ENCODE assay signal across 25 cellular contexts in the genomic region with DNA sequence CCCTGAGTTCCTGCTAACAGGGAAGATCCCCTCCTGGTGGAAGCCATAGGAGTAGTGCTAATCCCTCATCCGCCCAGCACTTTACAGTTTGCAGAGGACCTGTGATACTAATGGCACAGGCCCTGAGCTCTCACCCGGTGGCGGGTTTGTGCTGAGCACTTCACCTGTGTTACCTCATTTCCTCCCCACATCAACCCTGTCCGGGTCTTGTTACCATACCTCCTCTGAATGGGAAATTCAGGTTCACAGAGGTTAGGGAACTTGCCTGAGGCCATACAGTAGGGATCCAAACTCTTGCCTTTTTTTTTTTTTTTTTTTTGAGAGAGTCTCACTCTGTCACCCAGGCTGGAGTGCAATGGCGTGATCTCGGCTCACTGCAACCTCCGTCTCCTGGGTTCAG. TPM values are rescaled to one million over a fixed set of nuclear protein-coding genes. Genes with fewer than 3 reads are reported as not detected.
"Had no signal": no experiment of that assay in that cellular context is flagged by ENCODE, and none has a peak within 500 bp of the region (broad histone marks: within the 10 kb centered on the region; RNA-seq: fewer than 3 reads in every experiment).

No MANE protein-coding gene starts in this region.

- DNase-seq: activated CD4-positive, alpha-beta T cell treated with anti-CD3 and anti-CD28 coated beads, Interleukin-2, amount 10 ng/mL, durations not matched to agents 24 days and 14 days; activated CD8-positive, alpha-beta T cell treated with anti-CD3 and anti-CD28 coated beads, Interleukin-2, amount 10 ng/mL, durations not matched to agents 7 days and 5 days; activated effector memory CD4-positive, alpha-beta T cell treated with anti-CD3 and anti-CD28 coated beads, Interleukin-2, amount 50 U/mL, for 16 hours; activated T-cell treated with anti-CD3 and anti-CD28 coated beads, Interleukin-2, amount 50 U/mL, for 72 hours; gastrocnemius medialis; left lung; mammary epithelial cell; stimulated activated CD4-positive, alpha-beta T cell treated with anti-CD3 and anti-CD28 coated beads, Interleukin-12 subunit alpha, Interleukin-12 subunit beta, amount 100 ng/mL, for 4 hours; stimulated activated CD4-positive, alpha-beta T cell treated with anti-CD3 and anti-CD28 coated beads, Interleukin-1b, Interleukin-23, amount 100 ng/mL, for 48 hours; stimulated activated CD8-positive, alpha-beta memory T cell treated with anti-CD3 and anti-CD28 coated beads, Interleukin-4, amount 100 ng/mL, for 48 hours; stimulated activated naive CD4-positive, alpha-beta T cell treated with Interleukin-2 at 50 U/mL for 16 hours; substantia nigra; T-helper 9 cell; tibial artery; uterus had no signal

- H3K9me3 ChIP-seq: ascending aorta, gastrocnemius medialis, left lung, prostate gland, right atrium auricular region, tibial artery, uterus had no signal

- H3K27ac Mint-ChIP-seq: activated CD4-positive, alpha-beta T cell treated with anti-CD3 and anti-CD28 coated beads, Interleukin-2, amount 10 ng/mL, durations not matched to agents 24 days and 14 days; activated CD8-positive, alpha-beta T cell treated with anti-CD3 and anti-CD28 coated beads, Interleukin-2, amount 10 ng/mL, durations not matched to agents 7 days and 5 days; activated naive CD4-positive, alpha-beta T cell treated with anti-CD3 and anti-CD28 coated beads, Interleukin-2, amount 50 U/mL, for 24 hours; activated T-cell treated with anti-CD3 and anti-CD28 coated beads, Interleukin-2, amount 50 U/mL, for 72 hours had no signal

- H3K27ac ChIP-seq: ascending aorta, coronary artery, gastrocnemius medialis, prostate gland, right atrium auricular region, tibial artery, uterus had no signal

- H3K4me1 ChIP-seq: ascending aorta, gastrocnemius medialis, prostate gland, right atrium auricular region, tibial artery, uterus had no signal

- H3K27me3 Mint-ChIP-seq: activated CD4-positive, alpha-beta T cell treated with anti-CD3 and anti-CD28 coated beads, Interleukin-2, amount 10 ng/mL, durations not matched to agents 24 days and 14 days; activated naive CD4-positive, alpha-beta T cell treated with anti-CD3 and anti-CD28 coated beads, Interleukin-2, amount 50 U/mL, for 24 hours had no signal

- H3K4me3 Mint-ChIP-seq: activated CD4-positive, alpha-beta T cell treated with anti-CD3 and anti-CD28 coated beads, Interleukin-2, amount 10 ng/mL, durations not matched to agents 24 days and 14 days; activated CD8-positive, alpha-beta T cell treated with anti-CD3 and anti-CD28 coated beads, Interleukin-2, amount 10 ng/mL, durations not matched to agents 7 days and 5 days; activated naive CD4-positive, alpha-beta T cell treated with anti-CD3 and anti-CD28 coated beads, Interleukin-2, amount 50 U/mL, for 24 hours; activated T-cell treated with anti-CD3 and anti-CD28 coated beads, Interleukin-2, amount 50 U/mL, for 72 hours; neural crest cell had no signal

- H3K4me3 ChIP-seq: ascending aorta, coronary artery, gastrocnemius medialis, left lung, prostate gland, right atrium auricular region, tibial artery, uterus had no signal

- H3K36me3 ChIP-seq: uterus had no signal

- ATAC-seq: activated CD8-positive, alpha-beta T cell treated with anti-CD3 and anti-CD28 coated beads, Interleukin-2, amount 10 ng/mL, durations not matched to agents 7 days and 5 days; activated T-cell treated with anti-CD3 and anti-CD28 coated beads, Interleukin-2, amount 50 U/mL, for 72 hours; gastrocnemius medialis had no signal

- H3K9me3 Mint-ChIP-seq: activated CD4-positive, alpha-beta T cell treated with anti-CD3 and anti-CD28 coated beads, Interleukin-2, amount 10 ng/mL, durations not matched to agents 24 days and 14 days; activated naive CD4-positive, alpha-beta T cell treated with anti-CD3 and anti-CD28 coated beads, Interleukin-2, amount 50 U/mL, for 24 hours; activated T-cell treated with anti-CD3 and anti-CD28 coated beads, Interleukin-2, amount 50 U/mL, for 72 hours; neural crest cell had no signal

- H3K27me3 ChIP-seq: ascending aorta, gastrocnemius medialis, left lung, right atrium auricular region, tibial artery, uterus had no signal

- H3K4me1 Mint-ChIP-seq: neural crest cell had no signal

RNA-seq across cellular contexts. Expression of a gene that starts 36.9 kb away (rescaled TPM):
- total RNA-seq: activated CD4-positive, alpha-beta T cell treated with anti-CD3 and anti-CD28 coated beads, Interleukin-2, amount 10 ng/mL, durations not matched to agents 24 days and 14 days; activated CD8-positive, alpha-beta T cell treated with anti-CD3 and anti-CD28 coated beads, Interleukin-2, amount 10 ng/mL, durations not matched to agents 7 days and 5 days; activated T-cell treated with anti-CD3 and anti-CD28 coated beads, Interleukin-2, amount 50 U/mL, for 72 hours; ascending aorta; esophagus mucosa; gastrocnemius medialis; kidney; left lung; mammary epithelial cell; mononuclear cell; neural crest cell; osteocyte; prostate gland; right atrium auricular region; uterus had no signal
